In the genomic region with DNA sequence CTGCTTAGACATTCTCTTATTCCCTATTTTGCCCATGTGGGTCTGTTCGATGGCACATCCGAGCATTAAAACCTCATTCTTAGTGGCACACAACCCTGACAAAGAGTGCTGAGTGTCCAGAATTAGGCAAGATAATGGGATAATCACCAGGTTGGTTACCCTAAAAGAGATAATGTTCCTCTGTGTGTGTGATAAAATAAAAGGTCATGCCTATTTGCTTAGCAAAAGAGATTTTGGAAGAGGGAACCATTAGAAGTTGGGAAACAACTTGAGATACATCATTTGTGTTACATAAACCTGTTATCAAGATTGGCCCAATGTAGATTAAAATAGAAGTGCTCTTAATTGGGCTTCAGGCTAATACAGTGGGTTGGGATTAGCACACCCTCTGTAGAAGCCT, we compare ENCODE assay signal across 33 cellular contexts.
DNase-seq lines count a peak whose midpoint lies in the region; ATAC-seq, FAIRE-seq and TF ChIP-seq lines count a peak whose summit lies in the region.
"Had no signal": no experiment of that assay in that cellular context is flagged by ENCODE, and none has a peak within 500 bp of the region (broad histone marks: within the 10 kb centered on the region; RNA-seq: fewer than 3 reads in every experiment).

No MANE protein-coding gene starts in this region.

- no peaks in the 10 kb centered on the region for H3K9me3 ChIP-seq in liver (ENCODE audit: control insufficient read depth in 4 of 4, low read length in 3 of 4)
- no peaks in the 10 kb centered on the region for H3K9me3 ChIP-seq in HepG2 (ENCODE audit: low read length)
- H3K9me3 ChIP-seq in right lobe of liver, result no peaks in the 10 kb centered on the region
- no peaks in the 10 kb centered on the region for H3K9me3 ChIP-seq in GM23248 (ENCODE audit: low read depth)
- H3K9me3 ChIP-seq: A549, BE2C, BLaER1, Caco-2 had no signal

- CTCF ChIA-PET in HepG2 (lab: Yijun Ruan, JAX; ENCODE audit: low intra/inter-chr PET ratio, low total read pairs), result no interaction called here

- H3K36me3 ChIP-seq in liver (ENCODE audit: control insufficient read depth in 4 of 4, insufficient read depth in 3 of 4, low read depth in 1 of 4, low read length in 3 of 4) (no peaks in the 10 kb centered on the region), HepG2 (replicated peaks in 1 of 2; ENCODE audit: control insufficient read depth in 1 of 2, insufficient read depth in 2 of 2, low read length in 2 of 2) (no peaks in the 10 kb centered on the region), right lobe of liver (no peaks in the 10 kb centered on the region), GM23248 (ENCODE audit: low read depth) (no peaks in the 10 kb centered on the region)
- H3K36me3 ChIP-seq: BE2C; BLaER1; BLaER1 treated with 17β-estradiol and CSF1 and Interleukin-3, amounts not matched to agents 10 nM and 100 nM had no signal

- in situ Hi-C loops in HepG2 (cut with HindIII; ENCODE audit: extremely low pct_ligation_motif_present, low pct_unique_long_range_greater_than_20kb) (no loop called here), GM23248 (cut with MboI) (no loop called here)

- no peak for TF ChIP-seq CTCF in liver (IDR thresholded peaks at IDR 0.05; ENCODE audit: low read depth, low read length, missing input control)
- TF ChIP-seq CTCF in HepG2 (CRISPR knock-in tag; IDR thresholded peaks at IDR 0.05), result no peak
- no peak for TF ChIP-seq CTCF in right lobe of liver (IDR thresholded peaks at IDR 0.05)

- no peak for TF ChIP-seq RAD21 in liver (IDR thresholded peaks at IDR 0.05)
- no peak for TF ChIP-seq RAD21 in HepG2 (CRISPR knock-in tag; IDR thresholded peaks at IDR 0.05)

- no peak overlapping the region for H3K9ac ChIP-seq in liver (ENCODE audit: low read depth in 1 of 2, low read length in 2 of 2)
- H3K9ac ChIP-seq in HepG2 (ENCODE audit: insufficient read depth, low read depth, low read length), result no peak overlapping the region
- no peak overlapping the region for H3K9ac ChIP-seq in GM23248
- H3K9ac ChIP-seq: BLaER1; BLaER1 treated with 17β-estradiol and CSF1 and Interleukin-3, amounts not matched to agents 10 nM and 100 nM had no signal

- no peaks in the 10 kb centered on the region for H3K27me3 ChIP-seq in liver (ENCODE audit: control insufficient read depth in 4 of 4, insufficient read depth in 4 of 4, low read length in 3 of 4)
- H3K27me3 ChIP-seq in HepG2 (ENCODE audit: control insufficient read depth in 1 of 2, insufficient read depth in 2 of 2, low read length in 2 of 2), result no peaks in the 10 kb centered on the region
- H3K27me3 ChIP-seq in right lobe of liver, result no peaks in the 10 kb centered on the region
- no peaks in the 10 kb centered on the region for H3K27me3 ChIP-seq in GM23248 (replicated peaks; ENCODE audit: insufficient read depth)
- H3K27me3 ChIP-seq: BLaER1; BLaER1 treated with 17β-estradiol and CSF1 and Interleukin-3, amounts not matched to agents 10 nM and 100 nM had no signal

- WGBS in liver, result 35% methylated on average over 2 of the region's 2 CpGs
- 91% methylated on average over 2 of the region's 2 CpGs for WGBS in HepG2 (ENCODE audit: low lambda C conversion rate)
- WGBS in right lobe of liver (ENCODE audit: insufficient coverage, low coverage, low lambda C conversion rate, missing lambda C conversion rate), result 36% methylated on average over 2 of the region's 2 CpGs
- WGBS in GM23248 (ENCODE audit: low coverage in 1 of 2, low lambda C conversion rate in 2 of 2, missing lambda C conversion rate in 2 of 2), 2 experiments, result 27 to 30% methylated on average over 2 of the region's 2 CpGs

- H4K20me1 ChIP-seq in HepG2 (ENCODE audit: insufficient read depth, low read length) (no peaks in the 10 kb centered on the region), GM23248 (ENCODE audit: insufficient read depth) (no peaks in the 10 kb centered on the region)
- H4K20me1 ChIP-seq: BLaER1; BLaER1 treated with 17β-estradiol and CSF1 and Interleukin-3, amounts not matched to agents 10 nM and 100 nM had no signal

- intact Hi-C loops in HepG2 (cut with micrococcal nuclease; ENCODE audit: unreplicated experiment), result no loop called here
- intact Hi-C loops in right lobe of liver (cut with DNase I), result no loop called here

- TF ChIP-seq POLR2A in HepG2 (IDR thresholded peaks at IDR 0.05; ENCODE audit: insufficient read depth in 1 of 2, low read depth in 2 of 2, low read length in 2 of 2) (no peak), right lobe of liver (IDR thresholded peaks at IDR 0.05) (no peak)

- no peak for FAIRE-seq in HepG2 (lab: Jason Lieb, UNC)
- FAIRE-seq: A204.1, A549, D721Med had no signal

- H3K27ac ChIP-seq in liver (ENCODE audit: low read depth in 1 of 2, low read length in 2 of 2) (peak overlapping the region in 1 of 2 donors; percentile 49), HepG2 (ENCODE audit: extremely low read length, insufficient read depth, low read length) (no peak overlapping the region), right lobe of liver (peak overlapping the region in 2 of 3 donors; percentile 24 to 84), GM23248 (no peak overlapping the region)
- H3K27ac ChIP-seq: 22Rv1; A549; BLaER1; BLaER1 treated with 17β-estradiol and CSF1 and Interleukin-3, amounts not matched to agents 10 nM and 100 nM; C4-2B had no signal

- POLR2A ChIA-PET in HepG2 (lab: Yijun Ruan, JAX), result interaction anchor here (0.9 kb wide), 1 partner anchor 26 kb away, joined by 4 read pairs; a partner anchor contains a TSS

- H3K4me3 ChIP-seq in liver (ENCODE audit: low read depth in 1 of 3, low read length in 3 of 3) (no peak overlapping the region), HepG2 (replicated peaks in 1 of 3; ENCODE audit: insufficient read depth in 1 of 3, low read depth in 2 of 3, low read length in 3 of 3) (no peak overlapping the region), right lobe of liver (no peak overlapping the region), GM23248 (no peak overlapping the region)
- H3K4me3 ChIP-seq: A549; BLaER1; BLaER1 treated with 17β-estradiol and CSF1 and Interleukin-3, amounts not matched to agents 10 nM and 100 nM had no signal

- ATAC-seq in HepG2 (no peak), left lobe of liver (peak; percentile 55), right lobe of liver (peak; percentile 33 to 67 (median 48)), GM21529 (IDR thresholded peaks at IDR 0.05; ENCODE audit: unreplicated experiment) (no peak)
- ATAC-seq: A549; CD8-positive, alpha-beta T cell had no signal

- BruUV-seq in HepG2 (replicated peaks; lab: Mats Ljungman, UMichigan), result no TSS peak

- H3K4me2 ChIP-seq in HepG2 (ENCODE audit: low read depth, low read length) (no peak overlapping the region), GM23248 (ENCODE audit: unreplicated experiment) (no peak overlapping the region)
- H3K4me2 ChIP-seq: A549; BLaER1; BLaER1 treated with 17β-estradiol and CSF1 and Interleukin-3, amounts not matched to agents 10 nM and 100 nM had no signal

- H3K4me1 ChIP-seq in liver (ENCODE audit: control insufficient read depth in 4 of 4, insufficient read depth in 4 of 4, low read length in 3 of 4) (peaks cover 10 to 85% (median 82%) of the 10 kb centered on the region in 4 donors), HepG2 (ENCODE audit: insufficient read depth, low read length) (peaks cover 77% of the 10 kb centered on the region), right lobe of liver (peaks cover 0 to 91% (median 34%) of the 10 kb centered on the region in 4 donors), GM23248 (ENCODE audit: insufficient read depth) (no peaks in the 10 kb centered on the region)
- H3K4me1 ChIP-seq: BE2C, BLaER1 had no signal

- H3K9me2 ChIP-seq in GM23248 (ENCODE audit: insufficient read depth), result no peaks in the 10 kb centered on the region

- H2AFZ ChIP-seq in HepG2 (ENCODE audit: low read length) (no peak overlapping the region), GM23248 (no peak overlapping the region)

- H3F3A ChIP-seq in GM23248 (ENCODE audit: insufficient read depth), result no peaks in the 10 kb centered on the region

- no peaks in the 10 kb centered on the region for H3K79me2 ChIP-seq in HepG2 (ENCODE audit: insufficient read depth, low read length)
- H3K79me2 ChIP-seq in GM23248 (ENCODE audit: insufficient read depth), result no peaks in the 10 kb centered on the region

- TF ChIP-seq EP300 in HepG2 (IDR thresholded peaks at IDR 0.05; ENCODE audit: low read depth in 2 of 2, low read length in 2 of 2), result no peak
- no peak for TF ChIP-seq EP300 in HepG2 (CRISPR knock-in tag; IDR thresholded peaks at IDR 0.05; ENCODE audit: borderline replicate concordance)

- DNase-seq in HepG2 (ENCODE audit: low spot score) (no peak), left lobe of liver (ENCODE audit: low spot score) (no peak), right lobe of liver (no peak), GM23248 (no peak)
- DNase-seq: 8988T; ACHN; AML-193; BE2C; C1 segment of cervical spinal cord; Caco-2; Calu3; CD4-positive, alpha-beta memory T cell; CD4-positive, alpha-beta T cell; CD4-positive, CD25-positive, alpha-beta regulatory T cell; CD8-positive, alpha-beta memory T cell; CD8-positive, alpha-beta T cell; COR-L47; DMS 273 treated with DMSO at 0.1 percent for 48 hours; DMS153; DMS53; DMS79; DMS79 treated with DMSO at 0.1 percent for 48 hours; DND-41; EL had no signal

TF ChIP-seq in HepG2, 621 proteins besides CTCF, POLR2A, EP300 and RAD21 (continues in another document):
- no peak for TF ChIP-seq HOXA5 (CRISPR knock-in tag; IDR thresholded peaks at IDR 0.05)
- no peak for TF ChIP-seq NFYC (CRISPR knock-in tag; IDR thresholded peaks at IDR 0.05)
- TF ChIP-seq ZIK1 (CRISPR knock-in tag; IDR thresholded peaks at IDR 0.05; ENCODE audit: borderline replicate concordance, low read depth), result no peak
- no peak for TF ChIP-seq MTA1 (CRISPR knock-in tag; IDR thresholded peaks at IDR 0.05; ENCODE audit: borderline replicate concordance)
- TF ChIP-seq, protein P1, sequence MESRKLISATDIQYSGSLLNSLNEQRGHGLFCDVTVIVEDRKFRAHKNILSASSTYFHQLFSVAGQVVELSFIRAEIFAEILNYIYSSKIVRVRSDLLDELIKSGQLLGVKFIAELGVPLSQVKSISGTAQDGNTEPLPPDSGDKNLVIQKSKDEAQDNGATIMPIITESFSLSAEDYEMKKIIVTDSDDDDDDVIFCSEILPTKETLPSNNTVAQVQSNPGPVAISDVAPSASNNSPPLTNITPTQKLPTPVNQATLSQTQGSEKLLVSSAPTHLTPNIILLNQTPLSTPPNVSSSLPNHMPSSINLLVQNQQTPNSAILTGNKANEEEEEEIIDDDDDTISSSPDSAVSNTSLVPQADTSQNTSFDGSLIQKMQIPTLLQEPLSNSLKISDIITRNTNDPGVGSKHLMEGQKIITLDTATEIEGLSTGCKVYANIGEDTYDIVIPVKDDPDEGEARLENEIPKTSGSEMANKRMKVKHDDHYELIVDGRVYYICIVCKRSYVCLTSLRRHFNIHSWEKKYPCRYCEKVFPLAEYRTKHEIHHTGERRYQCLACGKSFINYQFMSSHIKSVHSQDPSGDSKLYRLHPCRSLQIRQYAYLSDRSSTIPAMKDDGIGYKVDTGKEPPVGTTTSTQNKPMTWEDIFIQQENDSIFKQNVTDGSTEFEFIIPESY (CRISPR knock-in tag; IDR thresholded peaks at IDR 0.05), result no peak
- TF ChIP-seq DPF2 (CRISPR knock-in tag; IDR thresholded peaks at IDR 0.05; ENCODE audit: borderline replicate concordance, low read depth), result no peak
- no peak for TF ChIP-seq PTBP1 (IDR thresholded peaks at IDR 0.05; ENCODE audit: low read depth, low read length, poor library complexity, severe bottlenecking)
- no peak for TF ChIP-seq ZNF225 (CRISPR knock-in tag; IDR thresholded peaks at IDR 0.05)
- TF ChIP-seq RNF2 (conservative IDR thresholded peaks at IDR 0.05; ENCODE audit: low read depth), result no peak

Comparison
In these comparisons a context has a peak if more than half of its experiments do, and no peak if none do; other contexts are left out.
1. H3K27ac ChIP-seq: peak in right lobe of liver (2 of 3); none in HepG2 (single experiment) and GM23248 (single experiment).
2. ATAC-seq: peak in left lobe of liver (single experiment) and right lobe of liver (4 of 4); none in HepG2 (single experiment) and GM21529 (single experiment).